ENCODE assay signal across 34 cellular contexts in genomic region chr14:89500303-89500702, GRCh38.
"Had no signal": no experiment of that assay in that cellular context is flagged by ENCODE, and none has a peak within 500 bp of the region (broad histone marks: within the 10 kb centered on the region; RNA-seq: fewer than 3 reads in every experiment).

No MANE protein-coding gene starts in this region.

- H3K27me3 Mint-ChIP-seq: activated CD4-positive, alpha-beta memory T cell treated with anti-CD3 and anti-CD28 coated beads, Interleukin-2, amount 10 ng/mL, durations not matched to agents 7 days and 5 days; activated naive CD4-positive, alpha-beta T cell treated with anti-CD3 and anti-CD28 coated beads, Interleukin-2, amount 10 ng/mL, durations not matched to agents 7 days and 5 days; activated naive CD8-positive, alpha-beta T cell; activated naive CD8-positive, alpha-beta T cell treated with anti-CD3 and anti-CD28 coated beads, Interleukin-2, amount 50 U/mL, for 24 hours; brain had no signal

- ATAC-seq: activated CD4-positive, CD25-positive, alpha-beta regulatory T cell treated with anti-CD3 and anti-CD28 coated beads, Interleukin-2, amount 50 U/mL, for 24 hours; activated naive CD8-positive, alpha-beta T cell treated with anti-CD3 and anti-CD28 coated beads, Interleukin-2, amount 50 U/mL, for 24 hours; activated T-cell treated with anti-CD3 and anti-CD28 coated beads, Interleukin-2, amount 50 U/mL, for 4 hours; PC-3 had no signal

- H3K9me3 ChIP-seq: MG63, Peyer's patch, SJSA1, SK-N-SH had no signal

- H3K27ac ChIP-seq: Peyer's patch, SJSA1 had no signal

- H3K27ac Mint-ChIP-seq: activated CD4-positive, alpha-beta memory T cell treated with anti-CD3 and anti-CD28 coated beads, Interleukin-2, amount 10 ng/mL, durations not matched to agents 7 days and 5 days; activated naive CD4-positive, alpha-beta T cell treated with anti-CD3 and anti-CD28 coated beads, Interleukin-2, amount 10 ng/mL, durations not matched to agents 7 days and 5 days; activated naive CD8-positive, alpha-beta T cell; activated naive CD8-positive, alpha-beta T cell treated with anti-CD3 and anti-CD28 coated beads, Interleukin-2, amount 50 U/mL, for 24 hours; T-helper 1 cell treated with Interleukin-12 subunit alpha and Interleukin-12 subunit beta and Interleukin-4 antibody, amounts not matched to agents 30 μg/mL and 1 μg/mL, for 36 hours; T-helper 2 cell treated with Interferon-gamma antibody and Interleukin-4, amounts not matched to agents 5 μg/mL and 100 μg/mL, for 36 hours had no signal

- H3K9ac ChIP-seq: SK-N-SH had no signal

- H3K27me3 ChIP-seq: MG63, Peyer's patch, SJSA1 had no signal

- H3K9me3 Mint-ChIP-seq: activated CD4-positive, alpha-beta memory T cell treated with anti-CD3 and anti-CD28 coated beads, Interleukin-2, amount 10 ng/mL, durations not matched to agents 7 days and 5 days; activated naive CD4-positive, alpha-beta T cell treated with anti-CD3 and anti-CD28 coated beads, Interleukin-2, amount 10 ng/mL, durations not matched to agents 7 days and 5 days; activated naive CD8-positive, alpha-beta T cell treated with anti-CD3 and anti-CD28 coated beads, Interleukin-2, amount 50 U/mL, for 24 hours; activated T-cell treated with anti-CD3 and anti-CD28 coated beads, Interleukin-2, amount 50 U/mL, for 4 hours; T-helper 1 cell treated with Interleukin-12 subunit alpha and Interleukin-12 subunit beta and Interleukin-4 antibody, amounts not matched to agents 30 μg/mL and 1 μg/mL, for 36 hours; T-helper 2 cell treated with Interferon-gamma antibody and Interleukin-4, amounts not matched to agents 5 μg/mL and 100 μg/mL, for 36 hours had no signal

- H3K4me2 ChIP-seq: SK-N-SH had no signal

- H3K36me3 ChIP-seq: MG63, Peyer's patch, SJSA1 had no signal

- DNase-seq: activated CD4-positive, alpha-beta memory T cell treated with anti-CD3 and anti-CD28 coated beads, Interleukin-2, amount 10 ng/mL, durations not matched to agents 7 days and 5 days; activated CD4-positive, alpha-beta T cell treated with anti-CD3 and anti-CD28 coated beads for 4 hours; activated CD8-positive, alpha-beta memory T cell treated with anti-CD3 and anti-CD28 coated beads for 24 hours; activated effector memory CD4-positive, alpha-beta T cell treated with Interleukin-2 at 50 U/mL for 16 hours; activated naive CD4-positive, alpha-beta T cell treated with anti-CD3 and anti-CD28 coated beads, Interleukin-2, amount 10 ng/mL, durations not matched to agents 7 days and 5 days; activated naive CD8-positive, alpha-beta T cell treated with anti-CD3 and anti-CD28 coated beads, Interleukin-2, amount 50 U/mL, for 24 hours; activated T-cell treated with anti-CD3 and anti-CD28 coated beads, Interleukin-2, amount 50 U/mL, for 4 hours; anterior cingulate cortex; caudate nucleus; cerebellar nuclear complex; Kasumi-1; KG1; MG63; MV-4-11; NCI-H1092; NCI-H1436 treated with DMSO at 0.1 percent for 48 hours; NCI-H1694 treated with DMSO at 0.1 percent for 48 hours; NCI-H2029; NCI-H2171; NCI-H510A; NCI-H526; NCI-H748 treated with DMSO at 0.1 percent for 48 hours; NK-92 treated with Interleukin-12 subunit alpha and Interleukin-12 subunit beta, amount 100 ng/mL, for 24 hours; PC-3; Peyer's patch; RPMI8226; SHP77 treated with DMSO at 0.1 percent for 48 hours; SK-N-SH had no signal

- H3K4me3 Mint-ChIP-seq: activated CD4-positive, alpha-beta memory T cell treated with anti-CD3 and anti-CD28 coated beads, Interleukin-2, amount 10 ng/mL, durations not matched to agents 7 days and 5 days; activated naive CD4-positive, alpha-beta T cell treated with anti-CD3 and anti-CD28 coated beads, Interleukin-2, amount 10 ng/mL, durations not matched to agents 7 days and 5 days; activated naive CD8-positive, alpha-beta T cell; activated naive CD8-positive, alpha-beta T cell treated with anti-CD3 and anti-CD28 coated beads, Interleukin-2, amount 50 U/mL, for 24 hours; activated T-cell treated with anti-CD3 and anti-CD28 coated beads, Interleukin-2, amount 50 U/mL, for 4 hours; brain; T-helper 1 cell treated with Interleukin-12 subunit alpha and Interleukin-12 subunit beta and Interleukin-4 antibody, amounts not matched to agents 30 μg/mL and 1 μg/mL, for 36 hours; T-helper 2 cell treated with Interferon-gamma antibody and Interleukin-4, amounts not matched to agents 5 μg/mL and 100 μg/mL, for 36 hours had no signal

- H3K4me3 ChIP-seq: MG63, Peyer's patch, SJSA1 had no signal
